ENCODE assay signal across 8 cellular contexts in genomic region chr17:36072431-36073121, GRCh38. TPM values are rescaled to one million over a fixed set of nuclear protein-coding genes. Genes with fewer than 3 reads are reported as not detected.
DNase-seq lines count a peak whose midpoint lies in the region; ATAC-seq and TF ChIP-seq lines count a peak whose summit lies in the region.

No MANE protein-coding gene starts in this region.

- peak; percentile 85 for ATAC-seq in activated CD4-positive, alpha-beta T cell treated with anti-CD3 and anti-CD28 coated beads for 36 hours

- no CpG with 5 or more reads among the region's 12 CpGs for WGBS in mesendoderm (ENCODE audit: extremely low coverage, insufficient coverage, low lambda C conversion rate)

- H3K18ac ChIP-seq in mesendoderm (ENCODE audit: low read length): no peak overlapping the region

- H3K4me1 Mint-ChIP-seq in MCF 10A (ENCODE audit: insufficient read depth, unreplicated experiment): no peaks in the 10 kb centered on the region
- H3K4me1 Mint-ChIP-seq in activated CD4-positive, alpha-beta T cell treated with anti-CD3 and anti-CD28 coated beads for 36 hours: peaks cover 27% of the 10 kb centered on the region
- peaks cover 59% of the 10 kb centered on the region for H3K4me1 Mint-ChIP-seq in stimulated activated naive CD8-positive, alpha-beta T cell treated with anti-CD3 and anti-CD28 coated beads, Interleukin-15, Interleukin-2, amounts not matched to agents 100 ng/mL and 50 ng/mL, for 24 hours (ENCODE audit: low read depth)

- DNase-seq in MCF 10A (ENCODE audit: unreplicated experiment) (peak; percentile 60), breast epithelium (ENCODE audit: low spot score in 2 of 2) (no peak), KG1 (lab: John Stamatoyannopoulos, UW) (peak; percentile 19), dermis microvascular lymphatic vessel endothelial cell (ENCODE audit: low read depth in 2 of 2) (peak; percentile 24 to 54), mesendoderm (peak; percentile 79), GDM1 (lab: John Stamatoyannopoulos, UW) (no peak)
- DNase-seq in activated CD4-positive, alpha-beta T cell treated with anti-CD3 and anti-CD28 coated beads for 36 hours: peak; percentile 88

- H3K9me3 ChIP-seq in breast epithelium: peaks cover 0 to 6% of the 10 kb centered on the region in 2 donors

- H3K36me3 ChIP-seq in breast epithelium (no peaks in the 10 kb centered on the region), mesendoderm (ENCODE audit: control insufficient read depth, insufficient read depth, low read length) (no peaks in the 10 kb centered on the region)

- no peak overlapping the region for H4K5ac ChIP-seq in mesendoderm (ENCODE audit: low read length)

- TF ChIP-seq CTCF in MCF 10A (IDR thresholded peaks at IDR 0.05; ENCODE audit: unreplicated experiment) (peak; percentile 54), breast epithelium (IDR thresholded peaks at IDR 0.05) (peak in 1 of 3 donors; percentile 36)

- H3K56ac ChIP-seq in mesendoderm (ENCODE audit: low read length): no peak overlapping the region

- no peaks in the 10 kb centered on the region for H3K79me1 ChIP-seq in mesendoderm (ENCODE audit: low read length)

- H3K79me2 ChIP-seq in mesendoderm (ENCODE audit: control insufficient read depth, insufficient read depth, low read length): no peaks in the 10 kb centered on the region

- intact Hi-C loops in MCF 10A (cut with micrococcal nuclease): loop anchor here (10.0 kb wide), 1 partner anchor 62 kb away; no protein-coding TSS in a partner anchor
- intact Hi-C loops in breast epithelium (cut with DNase I; ENCODE audit: low total_unique reads): no loop called here
- intact Hi-C loops in activated CD4-positive, alpha-beta T cell treated with anti-CD3 and anti-CD28 coated beads for 36 hours (cut with DNase I, micrococcal nuclease): loop anchor here (1.0 to 5.0 kb wide), 10 partner anchors 10 to 415 kb away; partner anchors contain the start of genes CCL3 (in 2 of the 2) and ZNHIT3 (in 1 of the 2)

- H2BK120ac ChIP-seq in mesendoderm (ENCODE audit: low read depth, low read length): no peak overlapping the region

- no peak overlapping the region for H3K4me3 Mint-ChIP-seq in MCF 10A (ENCODE audit: unreplicated experiment)
- no peak overlapping the region for H3K4me3 Mint-ChIP-seq in activated CD4-positive, alpha-beta T cell treated with anti-CD3 and anti-CD28 coated beads for 36 hours
- H3K4me3 Mint-ChIP-seq in stimulated activated naive CD8-positive, alpha-beta T cell treated with anti-CD3 and anti-CD28 coated beads, Interleukin-15, Interleukin-2, amounts not matched to agents 100 ng/mL and 50 ng/mL, for 24 hours: peak overlapping the region; percentile 32

- H3K4me2 ChIP-seq in mesendoderm (ENCODE audit: low read length): no peak overlapping the region

- no peak for TF ChIP-seq POLR2A in breast epithelium (IDR thresholded peaks at IDR 0.05)

- H3K4me1 ChIP-seq in breast epithelium (no peaks in the 10 kb centered on the region), mesendoderm (ENCODE audit: control insufficient read depth, low read depth, low read length) (no peaks in the 10 kb centered on the region)

- no peak overlapping the region for H3K23ac ChIP-seq in mesendoderm (ENCODE audit: low read length)

- no peak overlapping the region for H3K4me3 ChIP-seq in breast epithelium
- H3K4me3 ChIP-seq in mesendoderm (ENCODE audit: low read length): no peak overlapping the region

- H2BK15ac ChIP-seq in mesendoderm (replicated peaks; ENCODE audit: low read depth): no peak overlapping the region

- no peak overlapping the region for H2AK5ac ChIP-seq in mesendoderm (ENCODE audit: low read length)

- no peaks in the 10 kb centered on the region for H3K36me3 Mint-ChIP-seq in MCF 10A (ENCODE audit: insufficient read depth, unreplicated experiment)
- H3K36me3 Mint-ChIP-seq in activated CD4-positive, alpha-beta T cell treated with anti-CD3 and anti-CD28 coated beads for 36 hours (ENCODE audit: low read depth): no peaks in the 10 kb centered on the region
- peaks cover 4% of the 10 kb centered on the region for H3K36me3 Mint-ChIP-seq in stimulated activated naive CD8-positive, alpha-beta T cell treated with anti-CD3 and anti-CD28 coated beads, Interleukin-15, Interleukin-2, amounts not matched to agents 100 ng/mL and 50 ng/mL, for 24 hours (ENCODE audit: low read depth)

- POLR2A ChIA-PET in MCF 10A (lab: Yijun Ruan, JAX): no interaction called here
- POLR2A ChIA-PET in activated CD4-positive, alpha-beta T cell treated with anti-CD3 and anti-CD28 coated beads for 36 hours (lab: Charles Lee): interaction anchor here (0.6 to 1.6 kb wide), 4 partner anchors 15 to 145 kb away, joined by 3 to 5 read pairs (median 4); partner anchors contain the start of gene CCL3

- H3K4ac ChIP-seq in mesendoderm (ENCODE audit: low read depth, low read length): no peak overlapping the region

- CTCF ChIA-PET in MCF 10A (lab: Yijun Ruan, JAX): interaction anchor here (0.7 to 2.6 kb wide), 7 partner anchors 13 to 76 kb away, joined by 3 to 14 read pairs (median 4); no protein-coding TSS in a partner anchor
- CTCF ChIA-PET in activated CD4-positive, alpha-beta T cell treated with anti-CD3 and anti-CD28 coated beads for 36 hours (lab: Charles Lee): interaction anchor here (0.6 to 5.9 kb wide), 39 partner anchors 8 to 1591 kb away, joined by 3 to 49 read pairs (median 5); partner anchors contain the start of genes CCL18 and CCL3

- H2BK5ac ChIP-seq in mesendoderm (ENCODE audit: low read length): no peak overlapping the region

- no peak overlapping the region for H4K8ac ChIP-seq in mesendoderm (ENCODE audit: low read depth, low read length)

- H3K27ac Mint-ChIP-seq in MCF 10A (ENCODE audit: low read depth, unreplicated experiment): no peak overlapping the region
- peak overlapping the region; percentile 58 for H3K27ac Mint-ChIP-seq in activated CD4-positive, alpha-beta T cell treated with anti-CD3 and anti-CD28 coated beads for 36 hours
- peak overlapping the region; percentile 68 for H3K27ac Mint-ChIP-seq in stimulated activated naive CD8-positive, alpha-beta T cell treated with anti-CD3 and anti-CD28 coated beads, Interleukin-15, Interleukin-2, amounts not matched to agents 100 ng/mL and 50 ng/mL, for 24 hours

- BruUV-seq in MCF 10A (replicated peaks; lab: Mats Ljungman, UMichigan): no TSS peak

- H3K27ac ChIP-seq in breast epithelium (no peak overlapping the region), mesendoderm (ENCODE audit: low read depth, low read length) (no peak overlapping the region)

- H3K27me3 Mint-ChIP-seq in MCF 10A (ENCODE audit: insufficient read depth, unreplicated experiment): peaks cover 16% of the 10 kb centered on the region
- H3K27me3 Mint-ChIP-seq in activated CD4-positive, alpha-beta T cell treated with anti-CD3 and anti-CD28 coated beads for 36 hours: peaks cover 15% of the 10 kb centered on the region
- no peaks in the 10 kb centered on the region for H3K27me3 Mint-ChIP-seq in stimulated activated naive CD8-positive, alpha-beta T cell treated with anti-CD3 and anti-CD28 coated beads, Interleukin-15, Interleukin-2, amounts not matched to agents 100 ng/mL and 50 ng/mL, for 24 hours

- no peaks in the 10 kb centered on the region for H3K9me3 Mint-ChIP-seq in MCF 10A (ENCODE audit: unreplicated experiment)
- H3K9me3 Mint-ChIP-seq in activated CD4-positive, alpha-beta T cell treated with anti-CD3 and anti-CD28 coated beads for 36 hours (ENCODE audit: low read depth): no peaks in the 10 kb centered on the region
- H3K9me3 Mint-ChIP-seq in stimulated activated naive CD8-positive, alpha-beta T cell treated with anti-CD3 and anti-CD28 coated beads, Interleukin-15, Interleukin-2, amounts not matched to agents 100 ng/mL and 50 ng/mL, for 24 hours: no peaks in the 10 kb centered on the region

- H3K9ac ChIP-seq in mesendoderm (ENCODE audit: low read length): no peak overlapping the region

- no peaks in the 10 kb centered on the region for H3K27me3 ChIP-seq in breast epithelium
- H3K27me3 ChIP-seq in mesendoderm (ENCODE audit: insufficient read depth, low read length, poor library complexity): no peaks in the 10 kb centered on the region

RNA-seq across cellular contexts. Expression of gene CCL18, which starts 8.5 kb away (rescaled TPM):
- not detected in 2 replicates for total RNA-seq in MCF 10A (2022)
- total RNA-seq in breast epithelium: 100 to 1,000 TPM in 1 of 3 donors, 1 to 10 TPM in 1, not detected in 1; 1.3 to 116 TPM
- not detected for total RNA-seq in activated CD4-positive, alpha-beta T cell treated with anti-CD3 and anti-CD28 coated beads for 36 hours
- not detected in 2 replicates for total RNA-seq in dermis microvascular lymphatic vessel endothelial cell
- polyA plus RNA-seq in mesendoderm (2013, experiment 1 of 2): not detected
- polyA plus RNA-seq in mesendoderm (2013, experiment 2 of 2): not detected

RNA-seq across cellular contexts. Expression of gene CCL3, which starts 17.4 kb away (rescaled TPM):
- total RNA-seq in MCF 10A (2022) (not detected in 2 replicates), breast epithelium (10 to 100 TPM in 1 of 3 donors, under 1 TPM in 1, not detected in 1; 0.96 to 10.8 TPM), dermis microvascular lymphatic vessel endothelial cell (not detected in 2 replicates)
- 100 to 1,000 TPM; 287 to 296 TPM for total RNA-seq in activated CD4-positive, alpha-beta T cell treated with anti-CD3 and anti-CD28 coated beads for 36 hours
- polyA plus RNA-seq in mesendoderm (2013, experiment 1 of 2): not detected
- not detected for polyA plus RNA-seq in mesendoderm (2013, experiment 2 of 2)

RNA-seq across cellular contexts. Expression of gene CCL4, which starts 31.1 kb away (rescaled TPM):
- total RNA-seq in MCF 10A (2022): not detected in 2 replicates
- total RNA-seq in breast epithelium: 10 to 100 TPM in 1 of 3 donors, 1 to 10 TPM in 2; 2.6 to 12.0 (median 5.2) TPM
- 100 to 1,000 TPM; 290 to 311 TPM for total RNA-seq in activated CD4-positive, alpha-beta T cell treated with anti-CD3 and anti-CD28 coated beads for 36 hours
- total RNA-seq in dermis microvascular lymphatic vessel endothelial cell: not detected in 2 replicates
- not detected for polyA plus RNA-seq in mesendoderm (2013, experiment 1 of 2)
- not detected for polyA plus RNA-seq in mesendoderm (2013, experiment 2 of 2)

RNA-seq across cellular contexts. Expression of gene CCL23, which starts 54.8 kb away (rescaled TPM):
- total RNA-seq in MCF 10A (2022): not detected in 2 replicates
- 1 to 10 TPM; 1.3 to 2.7 (median 1.9) TPM for total RNA-seq in breast epithelium
- not detected for total RNA-seq in activated CD4-positive, alpha-beta T cell treated with anti-CD3 and anti-CD28 coated beads for 36 hours
- 0.38 TPM in 1 of 2 replicates, not detected in the other for total RNA-seq in dermis microvascular lymphatic vessel endothelial cell
- polyA plus RNA-seq in mesendoderm (2013, experiment 1 of 2): not detected
- not detected for polyA plus RNA-seq in mesendoderm (2013, experiment 2 of 2)

Comparison
In these comparisons a context has a peak if more than half of its experiments do, and no peak if none do; other contexts are left out.
1. DNase-seq: peak in MCF 10A (single experiment), KG1 (single experiment), activated CD4-positive, alpha-beta T cell treated with anti-CD3 and anti-CD28 coated beads for 36 hours (single experiment), dermis microvascular lymphatic vessel endothelial cell (2 of 2) and mesendoderm (single experiment); none in breast epithelium (0 of 2) and GDM1 (single experiment).
2. RNA of gene CCL3, which starts 17.4 kb away (total RNA-seq): 287 to 296 TPM in activated CD4-positive, alpha-beta T cell treated with anti-CD3 and anti-CD28 coated beads for 36 hours; 0.96 to 10.8 TPM in breast epithelium, not detected in MCF 10A and not detected in dermis microvascular lymphatic vessel endothelial cell; every median in the first group is over 10 times any median in the second.
3. RNA of gene CCL4, which starts 31.1 kb away (total RNA-seq): 290 to 311 TPM in activated CD4-positive, alpha-beta T cell treated with anti-CD3 and anti-CD28 coated beads for 36 hours; 2.6 to 12.0 TPM in breast epithelium, not detected in MCF 10A and not detected in dermis microvascular lymphatic vessel endothelial cell; every median in the first group is over 10 times any median in the second.